ENCODE assay signal across 13 cellular contexts in genomic region chr22:24400037-24400725, GRCh38. TPM values are rescaled to one million over a fixed set of nuclear protein-coding genes. Genes with fewer than 3 reads are reported as not detected.
DNase-seq lines count a peak whose midpoint lies in the region; ATAC-seq and TF ChIP-seq lines count a peak whose summit lies in the region.
"Had no signal": no experiment of that assay in that cellular context is flagged by ENCODE, and none has a peak within 500 bp of the region (broad histone marks: within the 10 kb centered on the region; RNA-seq: fewer than 3 reads in every experiment).

No MANE protein-coding gene starts in this region.

- no peaks in the 10 kb centered on the region for H3K9me3 ChIP-seq in mammary epithelial cell (replicated peaks; ENCODE audit: insufficient read depth, low read length)
- H3K9me3 ChIP-seq: breast epithelium, esophagus muscularis mucosa had no signal

- H4K20me1 ChIP-seq in mammary epithelial cell (ENCODE audit: insufficient read depth, low read length): no peaks in the 10 kb centered on the region

- dilution Hi-C loops in mammary epithelial cell (cut with HindIII; ENCODE audit: low sequenced_read_pairs): no loop called here

- in situ Hi-C loops in mammary epithelial cell (cut with MboI; ENCODE audit: low sequenced_read_pairs in 2 of 2): no loop called here

- no peak for DNase-seq in activated CD8-positive, alpha-beta memory T cell treated with anti-CD3 and anti-CD28 coated beads, Interleukin-2, amount 10 ng/mL, durations not matched to agents 7 days and 5 days
- no peak for DNase-seq in activated CD8-positive, alpha-beta memory T cell treated with anti-CD3 and anti-CD28 coated beads, Interleukin-2, amount 50 U/mL, for 48 hours
- DNase-seq in chondrocyte (ENCODE audit: low spot score) (no peak), mammary epithelial cell (no peak)
- DNase-seq in stimulated activated naive CD8-positive, alpha-beta T cell treated with anti-CD3 and anti-CD28 coated beads, Interleukin-15, amount 100 ng/mL, for 72 hours: no peak
- DNase-seq in stimulated activated CD4-positive, alpha-beta T cell treated with anti-CD3 and anti-CD28 coated beads, Interleukin-4, amount 100 ng/mL, for 4 hours: no peak
- DNase-seq: NCI-H1105 treated with DMSO at 0.1 percent for 48 hours, NCI-H82, T-helper 9 cell had no signal

- TF ChIP-seq POLR2A in GM18505 (IDR thresholded peaks at IDR 0.05; ENCODE audit: borderline replicate concordance, extremely low read depth, insufficient read depth, insufficient read length): no peak

- no peaks in the 10 kb centered on the region for H3K79me2 ChIP-seq in mammary epithelial cell (ENCODE audit: insufficient read depth, low read length)

- peaks cover 55% of the 10 kb centered on the region for H3K4me1 Mint-ChIP-seq in activated CD8-positive, alpha-beta memory T cell treated with anti-CD3 and anti-CD28 coated beads, Interleukin-2, amount 10 ng/mL, durations not matched to agents 7 days and 5 days
- H3K4me1 Mint-ChIP-seq in chondrocyte (ENCODE audit: low read depth): peaks cover 41% of the 10 kb centered on the region
- H3K4me1 Mint-ChIP-seq in stimulated activated naive CD8-positive, alpha-beta T cell treated with anti-CD3 and anti-CD28 coated beads, Interleukin-15, amount 100 ng/mL, for 72 hours: peaks cover 59% of the 10 kb centered on the region

- H3K27ac Mint-ChIP-seq in activated CD8-positive, alpha-beta memory T cell treated with anti-CD3 and anti-CD28 coated beads, Interleukin-2, amount 10 ng/mL, durations not matched to agents 7 days and 5 days: peak overlapping the region; percentile 81
- peak overlapping the region; percentile 14 for H3K27ac Mint-ChIP-seq in chondrocyte (ENCODE audit: unreplicated experiment)
- peak overlapping the region in 1 of 2 donors; percentile 64 for H3K27ac Mint-ChIP-seq in stimulated activated naive CD8-positive, alpha-beta T cell treated with anti-CD3 and anti-CD28 coated beads, Interleukin-15, amount 100 ng/mL, for 72 hours

- no peak for ATAC-seq in activated CD8-positive, alpha-beta memory T cell treated with anti-CD3 and anti-CD28 coated beads, Interleukin-2, amount 10 ng/mL, durations not matched to agents 7 days and 5 days
- ATAC-seq in HG03432 (IDR thresholded peaks at IDR 0.05; ENCODE audit: unreplicated experiment): peak; percentile 14
- peak; percentile 56 for ATAC-seq in stimulated activated naive CD8-positive, alpha-beta T cell treated with anti-CD3 and anti-CD28 coated beads, Interleukin-15, amount 100 ng/mL, for 72 hours
- no peak for ATAC-seq in GM18505 (IDR thresholded peaks at IDR 0.05; ENCODE audit: unreplicated experiment)

- H3K36me3 Mint-ChIP-seq in activated CD8-positive, alpha-beta memory T cell treated with anti-CD3 and anti-CD28 coated beads, Interleukin-2, amount 10 ng/mL, durations not matched to agents 7 days and 5 days: peaks cover 14% of the 10 kb centered on the region
- peaks cover 24% of the 10 kb centered on the region for H3K36me3 Mint-ChIP-seq in chondrocyte (ENCODE audit: low read depth)

- CTCF ChIA-PET in activated CD8-positive, alpha-beta memory T cell treated with anti-CD3 and anti-CD28 coated beads, Interleukin-2, amount 10 ng/mL, durations not matched to agents 7 days and 5 days (lab: Charles Lee): no interaction called here
- CTCF ChIA-PET in mammary epithelial cell (lab: Charles Lee; ENCODE audit: low non-redundant PET): no interaction called here

- H3K27me3 ChIP-seq in mammary epithelial cell (ENCODE audit: insufficient read depth, low read length): no peaks in the 10 kb centered on the region
- H3K27me3 ChIP-seq: breast epithelium, esophagus muscularis mucosa had no signal

- H2AFZ ChIP-seq in mammary epithelial cell (ENCODE audit: low read depth, low read length): no peak overlapping the region

- peaks cover 2% of the 10 kb centered on the region for H3K36me3 ChIP-seq in mammary epithelial cell (ENCODE audit: insufficient read depth, low read length)
- H3K36me3 ChIP-seq: breast epithelium had no signal

- H3K4me3 Mint-ChIP-seq in activated CD8-positive, alpha-beta memory T cell treated with anti-CD3 and anti-CD28 coated beads, Interleukin-2, amount 10 ng/mL, durations not matched to agents 7 days and 5 days: no peak overlapping the region
- H3K4me3 Mint-ChIP-seq in chondrocyte (ENCODE audit: unreplicated experiment): no peak overlapping the region
- H3K4me3 Mint-ChIP-seq in stimulated activated naive CD8-positive, alpha-beta T cell treated with anti-CD3 and anti-CD28 coated beads, Interleukin-15, amount 100 ng/mL, for 72 hours: no peak overlapping the region

- intact Hi-C loops in mammary epithelial cell (cut with micrococcal nuclease): no loop called here

- BruUV-seq in mammary epithelial cell (replicated peaks; lab: Mats Ljungman, UMichigan): no TSS peak

- TF ChIP-seq CTCF in chondrocyte (IDR thresholded peaks at IDR 0.05) (no peak), mammary epithelial cell (conservative IDR thresholded peaks at IDR 0.05 in 1 of 2, IDR thresholded peaks at IDR 0.05 in 1 of 2; ENCODE audit: extremely low read depth in 1 of 2, insufficient read depth in 1 of 2, low read depth in 1 of 2, low read length in 2 of 2) (no peak)

- H3K27ac ChIP-seq in mammary epithelial cell (ENCODE audit: insufficient read depth, low read depth, low read length): no peak overlapping the region

- H3K27me3 Mint-ChIP-seq in activated CD8-positive, alpha-beta memory T cell treated with anti-CD3 and anti-CD28 coated beads, Interleukin-2, amount 10 ng/mL, durations not matched to agents 7 days and 5 days: no peaks in the 10 kb centered on the region
- no peaks in the 10 kb centered on the region for H3K27me3 Mint-ChIP-seq in chondrocyte (ENCODE audit: low read depth)
- H3K27me3 Mint-ChIP-seq in stimulated activated naive CD8-positive, alpha-beta T cell treated with anti-CD3 and anti-CD28 coated beads, Interleukin-15, amount 100 ng/mL, for 72 hours: no peaks in the 10 kb centered on the region

- no peak overlapping the region for H3K9ac ChIP-seq in mammary epithelial cell (ENCODE audit: insufficient read depth, low read length)

- no peak overlapping the region for H3K4me3 ChIP-seq in mammary epithelial cell (replicated peaks in 1 of 3; ENCODE audit: insufficient read depth in 1 of 3, low read depth in 2 of 3, low read length in 3 of 3)
- H3K4me3 ChIP-seq: breast epithelium had no signal

- H3K9me3 Mint-ChIP-seq in activated CD8-positive, alpha-beta memory T cell treated with anti-CD3 and anti-CD28 coated beads, Interleukin-2, amount 10 ng/mL, durations not matched to agents 7 days and 5 days (ENCODE audit: low read depth): no peaks in the 10 kb centered on the region
- no peaks in the 10 kb centered on the region for H3K9me3 Mint-ChIP-seq in chondrocyte (ENCODE audit: low read depth)
- no peaks in the 10 kb centered on the region for H3K9me3 Mint-ChIP-seq in stimulated activated naive CD8-positive, alpha-beta T cell treated with anti-CD3 and anti-CD28 coated beads, Interleukin-15, amount 100 ng/mL, for 72 hours

- 88% methylated on average over 8 of the region's 8 CpGs for WGBS in mammary epithelial cell (ENCODE audit: low coverage, missing lambda C conversion rate)

- peaks cover 11% of the 10 kb centered on the region for H3K4me1 ChIP-seq in mammary epithelial cell (ENCODE audit: insufficient read depth, low read length)

- no peak overlapping the region for H3K4me2 ChIP-seq in mammary epithelial cell (ENCODE audit: insufficient read depth, low read depth, low read length)

RNA-seq across cellular contexts. Expression of gene ADORA2A, which starts 27.2 kb away (rescaled TPM):
- total RNA-seq in activated CD8-positive, alpha-beta memory T cell treated with anti-CD3 and anti-CD28 coated beads, Interleukin-2, amount 10 ng/mL, durations not matched to agents 7 days and 5 days: 10 to 100 TPM; 19.7 to 21.1 TPM
- total RNA-seq in chondrocyte (2.3 to 3.6 TPM (median 2.4 TPM) in 3 replicates), mammary epithelial cell (1 to 10 TPM; 1.2 to 1.8 TPM)
- polyA plus RNA-seq in mammary epithelial cell: 0.40 TPM
- polyA minus RNA-seq in mammary epithelial cell: not detected

Comparison
In these comparisons a context has a peak if more than half of its experiments do, and no peak if none do; other contexts are left out.
1. ATAC-seq: peak in HG03432 (single experiment) and stimulated activated naive CD8-positive, alpha-beta T cell treated with anti-CD3 and anti-CD28 coated beads, Interleukin-15, amount 100 ng/mL, for 72 hours (single experiment); none in activated CD8-positive, alpha-beta memory T cell treated with anti-CD3 and anti-CD28 coated beads, Interleukin-2, amount 10 ng/mL, durations not matched to agents 7 days and 5 days (single experiment) and GM18505 (single experiment).